21 cellular contexts compared by ENCODE assay signal in the genomic region with DNA sequence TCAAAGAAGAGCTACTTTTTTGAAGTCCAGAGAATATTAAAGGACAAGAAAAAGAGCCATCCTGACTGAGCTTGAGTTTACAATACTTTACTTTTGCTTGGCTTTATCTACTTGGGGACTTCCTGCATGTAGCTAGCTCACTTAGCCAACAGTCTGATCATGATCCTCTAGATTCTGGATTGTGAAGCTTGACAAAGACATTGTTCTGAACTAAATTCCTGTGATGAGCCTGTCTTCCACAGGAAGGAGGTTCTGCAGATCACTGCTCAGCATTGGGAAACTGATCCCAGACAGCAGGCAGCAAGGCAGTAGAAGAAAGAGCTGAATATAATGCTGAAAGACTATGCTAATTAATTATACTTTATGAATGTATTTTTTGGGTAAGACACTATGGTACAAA.
DNase-seq lines count a peak whose midpoint lies in the region; ATAC-seq, FAIRE-seq and TF ChIP-seq lines count a peak whose summit lies in the region.
"Had no signal": no experiment of that assay in that cellular context is flagged by ENCODE, and none has a peak within 500 bp of the region (broad histone marks: within the 10 kb centered on the region; RNA-seq: fewer than 3 reads in every experiment).

No MANE protein-coding gene starts in this region.

- peak; percentile 95 for FAIRE-seq in H54 (lab: Jason Lieb, UNC)
- FAIRE-seq: colon, D721Med had no signal

- ATAC-seq in SK-N-SH treated with all-trans-retinoic acid at 6 μM for 48 hours (peak; percentile 34; the same call in 1 of the 3 replicates), HG03432 (IDR thresholded peaks at IDR 0.05; ENCODE audit: unreplicated experiment) (no peak), GM21528 (IDR thresholded peaks at IDR 0.05; ENCODE audit: low FRiP score, unreplicated experiment) (no peak)
- ATAC-seq: foreskin keratinocyte, left lung had no signal

- TF ChIP-seq POLR2A in H54 (IDR thresholded peaks at IDR 0.05; ENCODE audit: low read depth, low read length): no peak

- no peak for DNase-seq in H54 (ENCODE audit: insufficient read length, low spot score)
- DNase-seq in fibroblast of the aortic adventitia (ENCODE audit: low read depth): peak; percentile 34
- peak; percentile 86 for DNase-seq in renal cortical epithelial cell (ENCODE audit: low read depth)
- DNase-seq in amygdala (lab: John Stamatoyannopoulos, UW): no peak
- DNase-seq: activated effector memory CD4-positive, alpha-beta T cell treated with Interleukin-2 at 50 U/mL for 16 hours; HFFc6; KG1; left lung; NCI-H526 treated with DMSO at 0.1 percent for 48 hours; SHP77 treated with DMSO at 0.1 percent for 48 hours; stimulated activated CD8-positive, alpha-beta memory T cell treated with anti-CD3 and anti-CD28 coated beads, Interleukin-4, amount 100 ng/mL, for 48 hours; substantia nigra; T-helper 9 cell had no signal

- no peak overlapping the region for H3K4me3 ChIP-seq in fibroblast of the aortic adventitia (ENCODE audit: low read depth, low read length)
- H3K4me3 ChIP-seq: BLaER1, left lung, skin epidermis had no signal

- no peak for TF ChIP-seq CTCF in fibroblast of the aortic adventitia (IDR thresholded peaks at IDR 0.05; ENCODE audit: insufficient read depth, low read length)

TF ChIP-seq in SK-N-SH treated with all-trans-retinoic acid at 6 μM for 48 hours, 23 proteins besides CTCF, POLR2A, EP300 and RAD21:
- TF ChIP-seq GLIS3 (CRISPR knock-in tag; IDR thresholded peaks at IDR 0.05): no peak
- TF ChIP-seq TCF4 (CRISPR knock-in tag; IDR thresholded peaks at IDR 0.05; ENCODE audit: borderline replicate concordance): no peak
- no peak for TF ChIP-seq ISL1 (CRISPR knock-in tag; IDR thresholded peaks at IDR 0.05)
- TF ChIP-seq, protein P1, sequence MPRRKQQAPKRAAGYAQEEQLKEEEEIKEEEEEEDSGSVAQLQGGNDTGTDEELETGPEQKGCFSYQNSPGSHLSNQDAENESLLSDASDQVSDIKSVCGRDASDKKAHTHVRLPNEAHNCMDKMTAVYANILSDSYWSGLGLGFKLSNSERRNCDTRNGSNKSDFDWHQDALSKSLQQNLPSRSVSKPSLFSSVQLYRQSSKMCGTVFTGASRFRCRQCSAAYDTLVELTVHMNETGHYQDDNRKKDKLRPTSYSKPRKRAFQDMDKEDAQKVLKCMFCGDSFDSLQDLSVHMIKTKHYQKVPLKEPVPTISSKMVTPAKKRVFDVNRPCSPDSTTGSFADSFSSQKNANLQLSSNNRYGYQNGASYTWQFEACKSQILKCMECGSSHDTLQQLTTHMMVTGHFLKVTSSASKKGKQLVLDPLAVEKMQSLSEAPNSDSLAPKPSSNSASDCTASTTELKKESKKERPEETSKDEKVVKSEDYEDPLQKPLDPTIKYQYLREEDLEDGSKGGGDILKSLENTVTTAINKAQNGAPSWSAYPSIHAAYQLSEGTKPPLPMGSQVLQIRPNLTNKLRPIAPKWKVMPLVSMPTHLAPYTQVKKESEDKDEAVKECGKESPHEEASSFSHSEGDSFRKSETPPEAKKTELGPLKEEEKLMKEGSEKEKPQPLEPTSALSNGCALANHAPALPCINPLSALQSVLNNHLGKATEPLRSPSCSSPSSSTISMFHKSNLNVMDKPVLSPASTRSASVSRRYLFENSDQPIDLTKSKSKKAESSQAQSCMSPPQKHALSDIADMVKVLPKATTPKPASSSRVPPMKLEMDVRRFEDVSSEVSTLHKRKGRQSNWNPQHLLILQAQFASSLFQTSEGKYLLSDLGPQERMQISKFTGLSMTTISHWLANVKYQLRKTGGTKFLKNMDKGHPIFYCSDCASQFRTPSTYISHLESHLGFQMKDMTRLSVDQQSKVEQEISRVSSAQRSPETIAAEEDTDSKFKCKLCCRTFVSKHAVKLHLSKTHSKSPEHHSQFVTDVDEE (CRISPR knock-in tag; IDR thresholded peaks at IDR 0.05): no peak
- TF ChIP-seq ZFP3 (CRISPR knock-in tag; IDR thresholded peaks at IDR 0.05): no peak
- no peak for TF ChIP-seq OSR1 (CRISPR knock-in tag; IDR thresholded peaks at IDR 0.05)
- TF ChIP-seq SNAI2 (CRISPR knock-in tag; IDR thresholded peaks at IDR 0.05): no peak
- no peak for TF ChIP-seq PPARA (CRISPR knock-in tag; IDR thresholded peaks at IDR 0.05; ENCODE audit: borderline replicate concordance)
- no peak for TF ChIP-seq ZC3H10 (CRISPR knock-in tag; IDR thresholded peaks at IDR 0.05)
- TF ChIP-seq CSDC2 (CRISPR knock-in tag; IDR thresholded peaks at IDR 0.05): no peak
- TF ChIP-seq TOX (CRISPR knock-in tag; IDR thresholded peaks at IDR 0.05; ENCODE audit: borderline replicate concordance): no peak
- no peak for TF ChIP-seq ZFP30 (CRISPR knock-in tag; IDR thresholded peaks at IDR 0.05)
- TF ChIP-seq ARNTL (CRISPR knock-in tag; IDR thresholded peaks at IDR 0.05; ENCODE audit: borderline replicate concordance, low read depth): no peak
- TF ChIP-seq, protein P2, sequence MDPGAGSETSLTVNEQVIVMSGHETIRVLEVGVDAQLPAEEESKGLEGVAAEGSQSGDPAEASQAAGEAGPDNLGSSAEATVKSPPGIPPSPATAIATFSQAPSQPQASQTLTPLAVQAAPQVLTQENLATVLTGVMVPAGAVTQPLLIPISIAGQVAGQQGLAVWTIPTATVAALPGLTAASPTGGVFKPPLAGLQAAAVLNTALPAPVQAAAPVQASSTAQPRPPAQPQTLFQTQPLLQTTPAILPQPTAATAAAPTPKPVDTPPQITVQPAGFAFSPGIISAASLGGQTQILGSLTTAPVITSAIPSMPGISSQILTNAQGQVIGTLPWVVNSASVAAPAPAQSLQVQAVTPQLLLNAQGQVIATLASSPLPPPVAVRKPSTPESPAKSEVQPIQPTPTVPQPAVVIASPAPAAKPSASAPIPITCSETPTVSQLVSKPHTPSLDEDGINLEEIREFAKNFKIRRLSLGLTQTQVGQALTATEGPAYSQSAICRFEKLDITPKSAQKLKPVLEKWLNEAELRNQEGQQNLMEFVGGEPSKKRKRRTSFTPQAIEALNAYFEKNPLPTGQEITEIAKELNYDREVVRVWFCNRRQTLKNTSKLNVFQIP (CRISPR knock-in tag; IDR thresholded peaks at IDR 0.05; ENCODE audit: borderline replicate concordance, low read depth): no peak
- TF ChIP-seq RARB (CRISPR knock-in tag; IDR thresholded peaks at IDR 0.05): no peak
- TF ChIP-seq, protein P3, sequence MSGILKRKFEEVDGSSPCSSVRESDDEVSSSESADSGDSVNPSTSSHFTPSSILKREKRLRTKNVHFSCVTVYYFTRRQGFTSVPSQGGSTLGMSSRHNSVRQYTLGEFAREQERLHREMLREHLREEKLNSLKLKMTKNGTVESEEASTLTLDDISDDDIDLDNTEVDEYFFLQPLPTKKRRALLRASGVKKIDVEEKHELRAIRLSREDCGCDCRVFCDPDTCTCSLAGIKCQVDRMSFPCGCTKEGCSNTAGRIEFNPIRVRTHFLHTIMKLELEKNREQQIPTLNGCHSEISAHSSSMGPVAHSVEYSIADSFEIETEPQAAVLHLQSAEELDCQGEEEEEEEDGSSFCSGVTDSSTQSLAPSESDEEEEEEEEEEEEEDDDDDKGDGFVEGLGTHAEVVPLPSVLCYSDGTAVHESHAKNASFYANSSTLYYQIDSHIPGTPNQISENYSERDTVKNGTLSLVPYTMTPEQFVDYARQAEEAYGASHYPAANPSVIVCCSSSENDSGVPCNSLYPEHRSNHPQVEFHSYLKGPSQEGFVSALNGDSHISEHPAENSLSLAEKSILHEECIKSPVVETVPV (CRISPR knock-in tag; IDR thresholded peaks at IDR 0.05): no peak
- TF ChIP-seq ZNF70 (CRISPR knock-in tag; IDR thresholded peaks at IDR 0.05): no peak
- no peak for TF ChIP-seq BACH2 (CRISPR knock-in tag; IDR thresholded peaks at IDR 0.05; ENCODE audit: borderline replicate concordance)
- TF ChIP-seq ESRRG (CRISPR knock-in tag; IDR thresholded peaks at IDR 0.05): no peak

Comparison
In these comparisons a context has a peak if more than half of its experiments do, and no peak if none do; other contexts are left out.
1. DNase-seq: peak in fibroblast of the aortic adventitia (single experiment) and renal cortical epithelial cell (single experiment); none in H54 (single experiment) and amygdala (0 of 56).